ENCODE assay signal across 8 cellular contexts in the genomic region with DNA sequence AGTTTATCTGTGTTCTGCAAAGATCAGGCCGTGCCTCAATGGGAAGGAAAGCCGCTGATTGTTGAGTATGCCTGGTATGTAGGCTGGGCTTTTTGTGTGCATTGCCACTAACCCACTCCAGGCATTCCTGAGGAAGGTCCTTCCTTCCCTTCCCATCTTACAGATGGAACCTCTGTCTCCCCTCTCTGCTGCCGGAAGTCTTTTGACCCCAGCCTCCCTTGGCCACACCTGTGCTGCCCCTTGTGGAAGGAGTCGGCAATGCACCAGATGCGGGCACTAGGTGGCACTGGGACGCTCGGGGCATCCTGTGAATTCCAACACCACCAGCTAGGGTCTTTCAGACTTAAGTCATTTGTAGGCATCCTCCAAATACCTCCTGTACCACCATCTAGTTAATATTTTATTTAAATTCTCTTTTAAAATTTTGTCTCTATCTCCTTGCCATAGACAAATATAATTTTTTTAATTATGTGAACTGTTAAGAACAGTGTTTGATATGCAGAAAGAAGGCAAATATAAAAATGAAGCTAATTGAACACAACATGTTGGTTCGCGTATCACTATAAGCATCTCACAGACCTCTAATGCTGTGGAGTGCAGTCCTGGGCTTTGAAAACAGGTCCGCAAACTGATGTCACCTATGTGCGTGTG.
DNase-seq lines count a peak whose midpoint lies in the region; ATAC-seq and TF ChIP-seq lines count a peak whose summit lies in the region.

No MANE protein-coding gene starts in this region.

- no peaks in the 10 kb centered on the region for H3K27me3 Mint-ChIP-seq in activated T-cell treated with anti-CD3 and anti-CD28 coated beads, Interleukin-2, amount 50 U/mL, for 72 hours (ENCODE audit: low read depth)
- peaks cover 6% of the 10 kb centered on the region for H3K27me3 Mint-ChIP-seq in glutamatergic neuron (ENCODE audit: unreplicated experiment)

- no peak overlapping the region for H3K4me3 ChIP-seq in lower leg skin (ENCODE audit: low read depth, poor library complexity, severe bottlenecking)

- H3K4me3 Mint-ChIP-seq in activated T-cell treated with anti-CD3 and anti-CD28 coated beads, Interleukin-2, amount 50 U/mL, for 72 hours, result no peak overlapping the region
- H3K4me3 Mint-ChIP-seq in glutamatergic neuron (ENCODE audit: unreplicated experiment), result no peak overlapping the region

- H3K27ac Mint-ChIP-seq in activated T-cell treated with anti-CD3 and anti-CD28 coated beads, Interleukin-2, amount 50 U/mL, for 72 hours, result no peak overlapping the region
- no peak overlapping the region for H3K27ac Mint-ChIP-seq in glutamatergic neuron (ENCODE audit: unreplicated experiment)

- TF ChIP-seq POLR2A in lower leg skin (IDR thresholded peaks at IDR 0.05), result no peak

- peaks cover 53% of the 10 kb centered on the region for H3K4me1 Mint-ChIP-seq in activated T-cell treated with anti-CD3 and anti-CD28 coated beads, Interleukin-2, amount 50 U/mL, for 72 hours (ENCODE audit: low read depth)
- no peaks in the 10 kb centered on the region for H3K4me1 Mint-ChIP-seq in glutamatergic neuron (ENCODE audit: low read depth, unreplicated experiment)

- intact Hi-C loops in lower leg skin (cut with DNase I; ENCODE audit: low total_unique reads), result no loop called here

- 77 to 79% methylated on average over 11 of the region's 11 CpGs for WGBS in lower leg skin, 2 donors

- no peaks in the 10 kb centered on the region for H3K9me3 Mint-ChIP-seq in activated T-cell treated with anti-CD3 and anti-CD28 coated beads, Interleukin-2, amount 50 U/mL, for 72 hours
- H3K9me3 Mint-ChIP-seq in glutamatergic neuron (ENCODE audit: unreplicated experiment), result peaks cover 4% of the 10 kb centered on the region

- peak; percentile 91 for TF ChIP-seq CTCF in GM12873 (IDR thresholded peaks at IDR 0.05; ENCODE audit: insufficient read depth, low read depth, low read length, missing control alignments)
- peak; percentile 73 for TF ChIP-seq CTCF in glutamatergic neuron (IDR thresholded peaks at IDR 0.05; ENCODE audit: partially characterized antibody, unreplicated experiment)
- no peak for TF ChIP-seq CTCF in lower leg skin (IDR thresholded peaks at IDR 0.05)

- no peaks in the 10 kb centered on the region for H3K36me3 Mint-ChIP-seq in activated T-cell treated with anti-CD3 and anti-CD28 coated beads, Interleukin-2, amount 50 U/mL, for 72 hours (ENCODE audit: insufficient read depth in 2 of 2)
- H3K36me3 Mint-ChIP-seq in glutamatergic neuron (ENCODE audit: unreplicated experiment), result peaks cover 5% of the 10 kb centered on the region

- ATAC-seq in activated T-cell treated with anti-CD3 and anti-CD28 coated beads, Interleukin-2, amount 50 U/mL, for 72 hours (replicated peaks in 1 of 2), result peak; percentile 24 to 40
- no peak for ATAC-seq in HG02588 (IDR thresholded peaks at IDR 0.05; ENCODE audit: unreplicated experiment)

- DNase-seq in NCI-H748 treated with DMSO at 0.1 percent for 48 hours (lab: John Stamatoyannopoulos, UW), result peak; percentile 9
- DNase-seq in activated T-cell treated with anti-CD3 and anti-CD28 coated beads, Interleukin-2, amount 50 U/mL, for 72 hours, result peak; percentile 72 to 79
- DNase-seq in glutamatergic neuron, result peak; percentile 73
- DNase-seq in stimulated activated CD4-positive, alpha-beta T cell treated with anti-CD3 and anti-CD28 coated beads, Interleukin-1b, Interleukin-23, amount 100 ng/mL, for 48 hours, result peak; percentile 62
- no peak for DNase-seq in lower leg skin (ENCODE audit: low spot score in 2 of 2)
- no peak for DNase-seq in RKO (ENCODE audit: low spot score)

Comparison
In these comparisons a context has a peak if more than half of its experiments do, and no peak if none do; other contexts are left out.
1. CTCF ChIP-seq: peak in GM12873 (single experiment) and glutamatergic neuron (single experiment); none in lower leg skin (0 of 3).
2. DNase-seq: peak in NCI-H748 treated with DMSO at 0.1 percent for 48 hours (single experiment), activated T-cell treated with anti-CD3 and anti-CD28 coated beads, Interleukin-2, amount 50 U/mL, for 72 hours (2 of 2), glutamatergic neuron (single experiment) and stimulated activated CD4-positive, alpha-beta T cell treated with anti-CD3 and anti-CD28 coated beads, Interleukin-1b, Interleukin-23, amount 100 ng/mL, for 48 hours (single experiment); none in lower leg skin (0 of 2) and RKO (single experiment).